18 cellular contexts compared by ENCODE assay signal in genomic region chr1:229344937-229345684, GRCh38. TPM values are rescaled to one million over a fixed set of nuclear protein-coding genes. Genes with fewer than 3 reads are reported as not detected.
DNase-seq lines count a peak whose midpoint lies in the region; ATAC-seq and TF ChIP-seq lines count a peak whose summit lies in the region.
"Had no signal": no experiment of that assay in that cellular context is flagged by ENCODE, and none has a peak within 500 bp of the region (broad histone marks: within the 10 kb centered on the region; RNA-seq: fewer than 3 reads in every experiment).

No MANE protein-coding gene starts in this region.

- H3K4me1 Mint-ChIP-seq in Caco-2 (ENCODE audit: low read depth, unreplicated experiment) (peaks cover 6% of the 10 kb centered on the region), IgD-negative memory B cell (peaks cover 19 to 25% (median 19%) of the 10 kb centered on the region in 3 donors), neural crest cell (peaks cover 27% of the 10 kb centered on the region)

- no peak for ATAC-seq in HG02852 (IDR thresholded peaks at IDR 0.05; ENCODE audit: unreplicated experiment)
- ATAC-seq: Panc1, pancreas had no signal

- CTCF ChIA-PET in Caco-2 (lab: Charles Lee), result no interaction called here

- intact Hi-C loops in Caco-2 (cut with micrococcal nuclease; ENCODE audit: unreplicated experiment), result no loop called here

- TF ChIP-seq CTCF in Caco-2 (IDR thresholded peaks at IDR 0.05; ENCODE audit: insufficient read depth in 1 of 2, low read depth in 1 of 2, low read length in 1 of 2, severe bottlenecking in 1 of 2, unreplicated experiment in 1 of 2) (no peak), neural crest cell (conservative IDR thresholded peaks at IDR 0.05) (no peak)

- POLR2A ChIA-PET in Caco-2 (lab: Charles Lee), result no interaction called here

- H3K9me3 ChIP-seq in Caco-2, result no peaks in the 10 kb centered on the region
- H3K9me3 ChIP-seq: esophagus muscularis mucosa, pancreas, sigmoid colon, tibial nerve had no signal

- peaks cover 13% of the 10 kb centered on the region; the same call in 1 of the 2 replicates for H3K4me1 ChIP-seq in Caco-2

- DNase-seq in Caco-2 (no peak), dedifferentiated amniotic fluid mesenchymal stem cell (ENCODE audit: extremely low spot score) (peak; percentile 14), neural crest cell (ENCODE audit: low read depth, low spot score) (no peak), NOMO-1 treated with dmso at 0.1 percent for 144 hours (lab: John Stamatoyannopoulos, UW; ENCODE audit: unreplicated experiment) (no peak), CD1c-positive myeloid dendritic cell (ENCODE audit: extremely low spot score) (no peak)
- DNase-seq: activated CD8-positive, alpha-beta memory T cell treated with anti-CD3 and anti-CD28 coated beads for 24 hours; amniotic stem cell; caudate nucleus; MM.1S; NCI-H187; pancreas; sigmoid colon; stimulated activated naive CD4-positive, alpha-beta T cell treated with Interleukin-2 at 50 U/mL for 16 hours had no signal

- no peaks in the 10 kb centered on the region for H3K27me3 Mint-ChIP-seq in Caco-2 (ENCODE audit: insufficient read depth, unreplicated experiment)
- H3K27me3 Mint-ChIP-seq in IgD-negative memory B cell, result peaks cover 17% of the 10 kb centered on the region
- H3K27me3 Mint-ChIP-seq in neural crest cell (ENCODE audit: low read depth), result peaks cover 26% of the 10 kb centered on the region

- BruUV-seq in Caco-2 (replicated peaks; lab: Mats Ljungman, UMichigan), result no TSS peak

- H3K27ac Mint-ChIP-seq in Caco-2 (ENCODE audit: unreplicated experiment) (no peak overlapping the region), IgD-negative memory B cell (peak overlapping the region in 1 of 3 donors; percentile 70), neural crest cell (ENCODE audit: unreplicated experiment) (no peak overlapping the region)

- H3K9me3 Mint-ChIP-seq in Caco-2 (ENCODE audit: unreplicated experiment), result peaks cover 9% of the 10 kb centered on the region
- no peaks in the 10 kb centered on the region for H3K9me3 Mint-ChIP-seq in IgD-negative memory B cell
- H3K9me3 Mint-ChIP-seq in neural crest cell, result no peaks in the 10 kb centered on the region

- H3K4me3 ChIP-seq in Caco-2 (ENCODE audit: low read depth, low read length), result no peak overlapping the region
- H3K4me3 ChIP-seq: esophagus muscularis mucosa, pancreas, sigmoid colon, tibial nerve had no signal

- H3K4me3 Mint-ChIP-seq in Caco-2 (ENCODE audit: unreplicated experiment) (peak overlapping the region; percentile 9), IgD-negative memory B cell (peak overlapping the region; percentile 30 to 91 (median 60)), neural crest cell (peak overlapping the region; percentile 87)

- H3K36me3 ChIP-seq in Caco-2 (ENCODE audit: control insufficient read depth, insufficient read depth, low read length), result no peaks in the 10 kb centered on the region
- H3K36me3 ChIP-seq: esophagus muscularis mucosa, pancreas, sigmoid colon, tibial nerve had no signal

- no peaks in the 10 kb centered on the region for H3K27me3 ChIP-seq in Caco-2 (replicated peaks; ENCODE audit: control insufficient read depth, insufficient read depth, low read length)
- H3K27me3 ChIP-seq: pancreas, sigmoid colon had no signal

- H3K36me3 Mint-ChIP-seq in Caco-2 (ENCODE audit: insufficient read depth, unreplicated experiment) (no peaks in the 10 kb centered on the region), IgD-negative memory B cell (no peaks in the 10 kb centered on the region), neural crest cell (ENCODE audit: low read depth) (no peaks in the 10 kb centered on the region)

RNA-seq across cellular contexts. Expression of gene CCSAP, which starts 2.3 kb away (rescaled TPM):
- total RNA-seq in Caco-2 (2022), result 11.3 and 11.5 TPM in 2 replicates
- 2.2 TPM for polyA plus RNA-seq in IgD-negative memory B cell
- total RNA-seq in neural crest cell, result 9.1 and 10.1 TPM in 2 replicates

Comparison
In these comparisons a context has a peak if more than half of its experiments do, and no peak if none do; other contexts are left out.
1. H3K4me3 Mint-ChIP-seq: peak in every context shown above with its lines; median percentile 87 in neural crest cell; 60 in IgD-negative memory B cell; 9 in Caco-2.